1 cellular context compared by ENCODE assay signal in the genomic region with DNA sequence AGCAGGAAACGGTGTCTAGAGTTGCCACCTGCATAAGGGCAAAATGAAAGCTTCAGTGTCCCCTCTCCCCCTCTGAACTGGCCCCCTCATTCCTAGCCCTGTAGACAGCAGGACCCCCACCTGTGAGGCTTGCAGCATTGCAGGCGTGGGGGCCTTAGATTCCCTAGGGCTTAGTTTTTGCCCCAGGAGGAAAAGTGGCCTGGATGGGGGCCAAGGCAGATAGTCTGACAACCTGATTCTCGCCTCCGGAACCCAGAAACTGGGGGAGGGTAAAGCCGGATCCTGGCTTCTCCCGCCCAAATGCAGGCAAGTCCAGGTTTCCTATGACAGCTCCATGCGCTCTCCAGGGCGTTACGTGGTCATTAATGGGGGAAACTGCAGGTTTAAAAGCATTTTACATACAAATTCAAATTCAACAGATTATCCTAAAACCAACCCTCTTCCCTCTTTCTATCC.
TF ChIP-seq lines count a peak whose summit lies in the region.

No MANE protein-coding gene starts in this region.

TF ChIP-seq in HEK293, 187 proteins besides CTCF, POLR2A, EP300 and RAD21 (continued from another document and continues in another):
- TF ChIP-seq GLIS2 (tag by site-specific recombination; IDR thresholded peaks at IDR 0.05) (peak; percentile 71; the same call in 1 of the 2 replicates), ZNF140 (tag by site-specific recombination; IDR thresholded peaks at IDR 0.05) (no peak), ZNF776 (tag by site-specific recombination; IDR thresholded peaks at IDR 0.05; ENCODE audit: borderline replicate concordance) (no peak), ZNF114 (tag by site-specific recombination; IDR thresholded peaks at IDR 0.05) (no peak), ZNF544 (tag by site-specific recombination; IDR thresholded peaks at IDR 0.05) (no peak), ZSCAN16 (tag by site-specific recombination; IDR thresholded peaks at IDR 0.05) (no peak), ZNF571 (tag by site-specific recombination; IDR thresholded peaks at IDR 0.05) (no peak), ZNF266 (tag by site-specific recombination; IDR thresholded peaks at IDR 0.05; ENCODE audit: low read depth) (no peak), ZNF768 (tag by site-specific recombination; IDR thresholded peaks at IDR 0.05) (no peak), ZNF416 (tag by site-specific recombination; IDR thresholded peaks at IDR 0.05) (no peak), ZNF341 (tag by site-specific recombination; IDR thresholded peaks at IDR 0.05; ENCODE audit: low read depth) (no peak), HOXC10 (CRISPR knock-in tag; IDR thresholded peaks at IDR 0.05) (no peak), ZNF146 (tag by site-specific recombination; IDR thresholded peaks at IDR 0.05) (no peak), ZNF248 (tag by site-specific recombination; IDR thresholded peaks at IDR 0.05) (no peak), OVOL3 (tag by site-specific recombination; IDR thresholded peaks at IDR 0.05) (no peak), ZNF548 (tag by site-specific recombination; IDR thresholded peaks at IDR 0.05) (no peak), ZNF155 (tag by site-specific recombination; IDR thresholded peaks at IDR 0.05) (no peak), ZFP69B (tag by site-specific recombination; IDR thresholded peaks at IDR 0.05) (no peak), ZNF184 (tag by site-specific recombination; IDR thresholded peaks at IDR 0.05) (no peak), ZBTB21 (tag by site-specific recombination; IDR thresholded peaks at IDR 0.05) (no peak), ZNF629 (tag by site-specific recombination; IDR thresholded peaks at IDR 0.05) (no peak), ZNF837 (tag by site-specific recombination; IDR thresholded peaks at IDR 0.05) (no peak), ZNF830 (tag by site-specific recombination; IDR thresholded peaks at IDR 0.05; ENCODE audit: low read depth) (no peak), FEZF1 (tag by site-specific recombination; IDR thresholded peaks at IDR 0.05) (no peak), SETDB1 (IDR thresholded peaks at IDR 0.05; ENCODE audit: insufficient read length, low read length) (no peak), ZNF335 (tag by site-specific recombination; conservative IDR thresholded peaks at IDR 0.05) (peak; percentile 67), SALL2 (tag by site-specific recombination; IDR thresholded peaks at IDR 0.05; ENCODE audit: borderline replicate concordance) (no peak), YY2 (tag by site-specific recombination; IDR thresholded peaks at IDR 0.05) (no peak), ZNF785 (tag by site-specific recombination; IDR thresholded peaks at IDR 0.05) (no peak), ZNF354C (tag by site-specific recombination; IDR thresholded peaks at IDR 0.05; ENCODE audit: borderline replicate concordance, low read depth) (no peak), ZBTB8A (tag by site-specific recombination; IDR thresholded peaks at IDR 0.05) (peak; percentile 77), ZNF274 (IDR thresholded peaks at IDR 0.05; ENCODE audit: low read length) (no peak), ZNF274 (tag by site-specific recombination; IDR thresholded peaks at IDR 0.05; ENCODE audit: borderline replicate concordance) (no peak), WT1 (tag by site-specific recombination; IDR thresholded peaks at IDR 0.05) (no peak), ZNF19 (tag by site-specific recombination; IDR thresholded peaks at IDR 0.05; ENCODE audit: low read depth) (no peak), ZNF391 (tag by site-specific recombination; IDR thresholded peaks at IDR 0.05; ENCODE audit: borderline replicate concordance, low read depth) (no peak), ZBTB48 (tag by site-specific recombination; IDR thresholded peaks at IDR 0.05) (no peak), ZIC2 (tag by site-specific recombination; IDR thresholded peaks at IDR 0.05) (peak; percentile 89), ZNF426 (tag by site-specific recombination; IDR thresholded peaks at IDR 0.05) (no peak), ZNF394 (tag by site-specific recombination; IDR thresholded peaks at IDR 0.05; ENCODE audit: borderline replicate concordance) (no peak), ZNF600 (tag by site-specific recombination; IDR thresholded peaks at IDR 0.05) (peak; percentile 56), ZBTB1 (tag by site-specific recombination; IDR thresholded peaks at IDR 0.05) (no peak), ZFHX2 (tag by site-specific recombination; conservative IDR thresholded peaks at IDR 0.05) (peak; percentile 69), ZNF658 (tag by site-specific recombination; IDR thresholded peaks at IDR 0.05) (no peak), ZNF302 (tag by site-specific recombination; IDR thresholded peaks at IDR 0.05; ENCODE audit: low read depth) (no peak), ZSCAN30 (tag by site-specific recombination; IDR thresholded peaks at IDR 0.05) (no peak), MEIS1 (CRISPR knock-in tag; IDR thresholded peaks at IDR 0.05; ENCODE audit: borderline replicate concordance) (no peak)
- TF ChIP-seq, protein P1, sequence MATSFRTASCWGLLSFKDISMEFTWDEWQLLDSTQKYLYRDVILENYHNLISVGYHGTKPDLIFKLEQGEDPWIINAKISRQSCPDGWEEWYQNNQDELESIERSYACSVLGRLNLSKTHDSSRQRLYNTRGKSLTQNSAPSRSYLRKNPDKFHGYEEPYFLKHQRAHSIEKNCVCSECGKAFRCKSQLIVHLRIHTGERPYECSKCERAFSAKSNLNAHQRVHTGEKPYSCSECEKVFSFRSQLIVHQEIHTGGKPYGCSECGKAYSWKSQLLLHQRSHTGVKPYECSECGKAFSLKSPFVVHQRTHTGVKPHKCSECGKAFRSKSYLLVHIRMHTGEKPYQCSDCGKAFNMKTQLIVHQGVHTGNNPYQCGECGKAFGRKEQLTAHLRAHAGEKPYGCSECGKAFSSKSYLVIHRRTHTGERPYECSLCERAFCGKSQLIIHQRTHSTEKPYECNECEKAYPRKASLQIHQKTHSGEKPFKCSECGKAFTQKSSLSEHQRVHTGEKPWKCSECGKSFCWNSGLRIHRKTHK (tag by site-specific recombination; IDR thresholded peaks at IDR 0.05), result no peak
- TF ChIP-seq, protein P2, sequence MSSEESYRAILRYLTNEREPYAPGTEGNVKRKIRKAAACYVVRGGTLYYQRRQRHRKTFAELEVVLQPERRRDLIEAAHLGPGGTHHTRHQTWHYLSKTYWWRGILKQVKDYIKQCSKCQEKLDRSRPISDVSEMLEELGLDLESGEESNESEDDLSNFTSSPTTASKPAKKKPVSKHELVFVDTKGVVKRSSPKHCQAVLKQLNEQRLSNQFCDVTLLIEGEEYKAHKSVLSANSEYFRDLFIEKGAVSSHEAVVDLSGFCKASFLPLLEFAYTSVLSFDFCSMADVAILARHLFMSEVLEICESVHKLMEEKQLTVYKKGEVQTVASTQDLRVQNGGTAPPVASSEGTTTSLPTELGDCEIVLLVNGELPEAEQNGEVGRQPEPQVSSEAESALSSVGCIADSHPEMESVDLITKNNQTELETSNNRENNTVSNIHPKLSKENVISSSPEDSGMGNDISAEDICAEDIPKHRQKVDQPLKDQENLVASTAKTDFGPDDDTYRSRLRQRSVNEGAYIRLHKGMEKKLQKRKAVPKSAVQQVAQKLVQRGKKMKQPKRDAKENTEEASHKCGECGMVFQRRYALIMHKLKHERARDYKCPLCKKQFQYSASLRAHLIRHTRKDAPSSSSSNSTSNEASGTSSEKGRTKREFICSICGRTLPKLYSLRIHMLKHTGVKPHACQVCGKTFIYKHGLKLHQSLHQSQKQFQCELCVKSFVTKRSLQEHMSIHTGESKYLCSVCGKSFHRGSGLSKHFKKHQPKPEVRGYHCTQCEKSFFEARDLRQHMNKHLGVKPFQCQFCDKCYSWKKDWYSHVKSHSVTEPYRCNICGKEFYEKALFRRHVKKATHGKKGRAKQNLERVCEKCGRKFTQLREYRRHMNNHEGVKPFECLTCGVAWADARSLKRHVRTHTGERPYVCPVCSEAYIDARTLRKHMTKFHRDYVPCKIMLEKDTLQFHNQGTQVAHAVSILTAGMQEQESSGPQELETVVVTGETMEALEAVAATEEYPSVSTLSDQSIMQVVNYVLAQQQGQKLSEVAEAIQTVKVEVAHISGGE (tag by site-specific recombination; conservative IDR thresholded peaks at IDR 0.05; ENCODE audit: low read depth), result no peak
- TF ChIP-seq, protein P3, sequence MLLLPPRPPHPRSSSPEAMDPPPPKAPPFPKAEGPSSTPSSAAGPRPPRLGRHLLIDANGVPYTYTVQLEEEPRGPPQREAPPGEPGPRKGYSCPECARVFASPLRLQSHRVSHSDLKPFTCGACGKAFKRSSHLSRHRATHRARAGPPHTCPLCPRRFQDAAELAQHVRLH (tag by site-specific recombination; IDR thresholded peaks at IDR 0.05), result no peak
- TF ChIP-seq, protein P4, sequence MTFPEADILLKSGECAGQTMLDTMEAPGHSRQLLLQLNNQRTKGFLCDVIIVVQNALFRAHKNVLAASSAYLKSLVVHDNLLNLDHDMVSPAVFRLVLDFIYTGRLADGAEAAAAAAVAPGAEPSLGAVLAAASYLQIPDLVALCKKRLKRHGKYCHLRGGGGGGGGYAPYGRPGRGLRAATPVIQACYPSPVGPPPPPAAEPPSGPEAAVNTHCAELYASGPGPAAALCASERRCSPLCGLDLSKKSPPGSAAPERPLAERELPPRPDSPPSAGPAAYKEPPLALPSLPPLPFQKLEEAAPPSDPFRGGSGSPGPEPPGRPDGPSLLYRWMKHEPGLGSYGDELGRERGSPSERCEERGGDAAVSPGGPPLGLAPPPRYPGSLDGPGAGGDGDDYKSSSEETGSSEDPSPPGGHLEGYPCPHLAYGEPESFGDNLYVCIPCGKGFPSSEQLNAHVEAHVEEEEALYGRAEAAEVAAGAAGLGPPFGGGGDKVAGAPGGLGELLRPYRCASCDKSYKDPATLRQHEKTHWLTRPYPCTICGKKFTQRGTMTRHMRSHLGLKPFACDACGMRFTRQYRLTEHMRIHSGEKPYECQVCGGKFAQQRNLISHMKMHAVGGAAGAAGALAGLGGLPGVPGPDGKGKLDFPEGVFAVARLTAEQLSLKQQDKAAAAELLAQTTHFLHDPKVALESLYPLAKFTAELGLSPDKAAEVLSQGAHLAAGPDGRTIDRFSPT (tag by site-specific recombination; IDR thresholded peaks at IDR 0.05), result 0 out of 2 replicates have a peak, but pooled peaks have one; percentile 18
- TF ChIP-seq, protein P5, sequence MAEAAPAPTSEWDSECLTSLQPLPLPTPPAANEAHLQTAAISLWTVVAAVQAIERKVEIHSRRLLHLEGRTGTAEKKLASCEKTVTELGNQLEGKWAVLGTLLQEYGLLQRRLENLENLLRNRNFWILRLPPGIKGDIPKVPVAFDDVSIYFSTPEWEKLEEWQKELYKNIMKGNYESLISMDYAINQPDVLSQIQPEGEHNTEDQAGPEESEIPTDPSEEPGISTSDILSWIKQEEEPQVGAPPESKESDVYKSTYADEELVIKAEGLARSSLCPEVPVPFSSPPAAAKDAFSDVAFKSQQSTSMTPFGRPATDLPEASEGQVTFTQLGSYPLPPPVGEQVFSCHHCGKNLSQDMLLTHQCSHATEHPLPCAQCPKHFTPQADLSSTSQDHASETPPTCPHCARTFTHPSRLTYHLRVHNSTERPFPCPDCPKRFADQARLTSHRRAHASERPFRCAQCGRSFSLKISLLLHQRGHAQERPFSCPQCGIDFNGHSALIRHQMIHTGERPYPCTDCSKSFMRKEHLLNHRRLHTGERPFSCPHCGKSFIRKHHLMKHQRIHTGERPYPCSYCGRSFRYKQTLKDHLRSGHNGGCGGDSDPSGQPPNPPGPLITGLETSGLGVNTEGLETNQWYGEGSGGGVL (tag by site-specific recombination; IDR thresholded peaks at IDR 0.05), result peak; percentile 71
- TF ChIP-seq, protein P6, sequence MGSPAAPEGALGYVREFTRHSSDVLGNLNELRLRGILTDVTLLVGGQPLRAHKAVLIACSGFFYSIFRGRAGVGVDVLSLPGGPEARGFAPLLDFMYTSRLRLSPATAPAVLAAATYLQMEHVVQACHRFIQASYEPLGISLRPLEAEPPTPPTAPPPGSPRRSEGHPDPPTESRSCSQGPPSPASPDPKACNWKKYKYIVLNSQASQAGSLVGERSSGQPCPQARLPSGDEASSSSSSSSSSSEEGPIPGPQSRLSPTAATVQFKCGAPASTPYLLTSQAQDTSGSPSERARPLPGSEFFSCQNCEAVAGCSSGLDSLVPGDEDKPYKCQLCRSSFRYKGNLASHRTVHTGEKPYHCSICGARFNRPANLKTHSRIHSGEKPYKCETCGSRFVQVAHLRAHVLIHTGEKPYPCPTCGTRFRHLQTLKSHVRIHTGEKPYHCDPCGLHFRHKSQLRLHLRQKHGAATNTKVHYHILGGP (tag by site-specific recombination; IDR thresholded peaks at IDR 0.05), result no peak
- TF ChIP-seq, protein P7, sequence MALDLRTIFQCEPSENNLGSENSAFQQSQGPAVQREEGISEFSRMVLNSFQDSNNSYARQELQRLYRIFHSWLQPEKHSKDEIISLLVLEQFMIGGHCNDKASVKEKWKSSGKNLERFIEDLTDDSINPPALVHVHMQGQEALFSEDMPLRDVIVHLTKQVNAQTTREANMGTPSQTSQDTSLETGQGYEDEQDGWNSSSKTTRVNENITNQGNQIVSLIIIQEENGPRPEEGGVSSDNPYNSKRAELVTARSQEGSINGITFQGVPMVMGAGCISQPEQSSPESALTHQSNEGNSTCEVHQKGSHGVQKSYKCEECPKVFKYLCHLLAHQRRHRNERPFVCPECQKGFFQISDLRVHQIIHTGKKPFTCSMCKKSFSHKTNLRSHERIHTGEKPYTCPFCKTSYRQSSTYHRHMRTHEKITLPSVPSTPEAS (tag by site-specific recombination; IDR thresholded peaks at IDR 0.05), result no peak
- TF ChIP-seq, protein P8, sequence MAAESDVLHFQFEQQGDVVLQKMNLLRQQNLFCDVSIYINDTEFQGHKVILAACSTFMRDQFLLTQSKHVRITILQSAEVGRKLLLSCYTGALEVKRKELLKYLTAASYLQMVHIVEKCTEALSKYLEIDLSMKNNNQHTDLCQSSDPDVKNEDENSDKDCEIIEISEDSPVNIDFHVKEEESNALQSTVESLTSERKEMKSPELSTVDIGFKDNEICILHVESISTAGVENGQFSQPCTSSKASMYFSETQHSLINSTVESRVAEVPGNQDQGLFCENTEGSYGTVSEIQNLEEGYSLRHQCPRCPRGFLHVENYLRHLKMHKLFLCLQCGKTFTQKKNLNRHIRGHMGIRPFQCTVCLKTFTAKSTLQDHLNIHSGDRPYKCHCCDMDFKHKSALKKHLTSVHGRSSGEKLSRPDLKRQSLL (tag by site-specific recombination; IDR thresholded peaks at IDR 0.05), result no peak
- TF ChIP-seq, protein P9, sequence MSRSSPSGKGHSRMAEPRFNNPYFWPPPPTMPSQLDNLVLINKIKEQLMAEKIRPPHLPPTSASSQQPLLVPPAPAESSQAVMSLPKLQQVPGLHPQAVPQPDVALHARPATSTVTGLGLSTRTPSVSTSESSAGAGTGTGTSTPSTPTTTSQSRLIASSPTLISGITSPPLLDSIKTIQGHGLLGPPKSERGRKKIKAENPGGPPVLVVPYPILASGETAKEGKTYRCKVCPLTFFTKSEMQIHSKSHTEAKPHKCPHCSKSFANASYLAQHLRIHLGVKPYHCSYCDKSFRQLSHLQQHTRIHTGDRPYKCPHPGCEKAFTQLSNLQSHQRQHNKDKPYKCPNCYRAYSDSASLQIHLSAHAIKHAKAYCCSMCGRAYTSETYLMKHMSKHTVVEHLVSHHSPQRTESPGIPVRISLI (tag by site-specific recombination; IDR thresholded peaks at IDR 0.05), result no peak
- TF ChIP-seq, protein P10, sequence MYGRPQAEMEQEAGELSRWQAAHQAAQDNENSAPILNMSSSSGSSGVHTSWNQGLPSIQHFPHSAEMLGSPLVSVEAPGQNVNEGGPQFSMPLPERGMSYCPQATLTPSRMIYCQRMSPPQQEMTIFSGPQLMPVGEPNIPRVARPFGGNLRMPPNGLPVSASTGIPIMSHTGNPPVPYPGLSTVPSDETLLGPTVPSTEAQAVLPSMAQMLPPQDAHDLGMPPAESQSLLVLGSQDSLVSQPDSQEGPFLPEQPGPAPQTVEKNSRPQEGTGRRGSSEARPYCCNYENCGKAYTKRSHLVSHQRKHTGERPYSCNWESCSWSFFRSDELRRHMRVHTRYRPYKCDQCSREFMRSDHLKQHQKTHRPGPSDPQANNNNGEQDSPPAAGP (tag by site-specific recombination; IDR thresholded peaks at IDR 0.05), result no peak
